In genomic region chr1:237507005-237507404, GRCh38 we compare ENCODE assay signal across 12 cellular contexts.
DNase-seq lines count a peak whose midpoint lies in the region; ATAC-seq and TF ChIP-seq lines count a peak whose summit lies in the region.
"Had no signal": no experiment of that assay in that cellular context is flagged by ENCODE, and none has a peak within 500 bp of the region (broad histone marks: within the 10 kb centered on the region; RNA-seq: fewer than 3 reads in every experiment).

No MANE protein-coding gene starts in this region.

- no peak for TF ChIP-seq CTCF in OCI-LY3 (IDR thresholded peaks at IDR 0.05; ENCODE audit: low read depth, low read length)
- TF ChIP-seq CTCF in thyroid gland (IDR thresholded peaks at IDR 0.05), result no peak

- no peaks in the 10 kb centered on the region for H3K79me2 ChIP-seq in OCI-LY3 (ENCODE audit: low read length)

- peak overlapping the region; percentile 42 for H3K4me2 ChIP-seq in OCI-LY3 (ENCODE audit: low read length)

- H3K4me1 ChIP-seq in OCI-LY3 (ENCODE audit: low read length), result peaks cover 14% of the 10 kb centered on the region
- H3K4me1 ChIP-seq in thyroid gland, result no peaks in the 10 kb centered on the region

- H2AFZ ChIP-seq in OCI-LY3 (ENCODE audit: low read depth, low read length), result no peak overlapping the region

- H3K36me3 ChIP-seq in OCI-LY3 (replicated peaks; ENCODE audit: low read depth, low read length) (no peaks in the 10 kb centered on the region), thyroid gland (no peaks in the 10 kb centered on the region)

- 86 to 88% methylated on average over 2 of the region's 2 CpGs for WGBS in thyroid gland, 2 donors

- peaks cover 4% of the 10 kb centered on the region; the same call in 1 of the 2 replicates for H4K20me1 ChIP-seq in OCI-LY3 (ENCODE audit: insufficient read depth, low read length)

- peak; percentile 96 for ATAC-seq in GM18858 (IDR thresholded peaks at IDR 0.05; ENCODE audit: unreplicated experiment)
- peak; percentile 95 for ATAC-seq in GM19467 (IDR thresholded peaks at IDR 0.05; ENCODE audit: unreplicated experiment)
- ATAC-seq in HG02973 (IDR thresholded peaks at IDR 0.05; ENCODE audit: unreplicated experiment), result peak; percentile 94

- H3K9me3 ChIP-seq in OCI-LY3 (ENCODE audit: insufficient read depth, low read length), result no peaks in the 10 kb centered on the region
- no peaks in the 10 kb centered on the region for H3K9me3 ChIP-seq in thyroid gland

- H3K9ac ChIP-seq in OCI-LY3 (ENCODE audit: low read length), result no peak overlapping the region

- no peak for DNase-seq in NCI-H2227 treated with DMSO at 0.1 percent for 48 hours (lab: John Stamatoyannopoulos, UW)
- no peak for DNase-seq in midbrain (lab: John Stamatoyannopoulos, UW)
- no peak for DNase-seq in thyroid gland
- DNase-seq: activated effector memory CD4-positive, alpha-beta T cell treated with Interleukin-2 at 50 U/mL for 16 hours; mesenchymal stem cell; NCI-H1092 treated with DMSO at 0.1 percent for 48 hours; T-helper 9 cell had no signal

- H3K4me3 ChIP-seq in OCI-LY3 (ENCODE audit: low read length) (0 out of 2 replicates have a peak overlapping the region, but pooled peaks have one; percentile 1), thyroid gland (replicated peaks in 1 of 3) (no peak overlapping the region)
- H3K4me3 ChIP-seq: coronary artery had no signal

- intact Hi-C loops in thyroid gland (cut with DNase I), result no loop called here

- no peak overlapping the region for H3K27ac ChIP-seq in OCI-LY3 (ENCODE audit: low read length)
- no peak overlapping the region for H3K27ac ChIP-seq in thyroid gland
- H3K27ac ChIP-seq: coronary artery had no signal

- TF ChIP-seq POLR2A in thyroid gland (IDR thresholded peaks at IDR 0.05), result no peak

- H3K27me3 ChIP-seq in OCI-LY3 (ENCODE audit: low read depth, low read length), result peaks cover 74% of the 10 kb centered on the region
- H3K27me3 ChIP-seq in thyroid gland, result no peaks in the 10 kb centered on the region
